In genomic region chr5:112186401-112186990, GRCh38 we compare ENCODE assay signal across 8 cellular contexts.
A peak's percentile ranks its signal among the peaks of the same experiment; 100 is the strongest.
DNase-seq lines count a peak whose midpoint lies in the region; ATAC-seq and TF ChIP-seq lines count a peak whose summit lies in the region.

No MANE protein-coding gene starts in this region.

- H3K4me1 Mint-ChIP-seq in activated CD4-positive, alpha-beta T cell treated with anti-CD3 and anti-CD28 coated beads, Interleukin-2, amount 10 ng/mL, durations not matched to agents 24 days and 14 days: no peaks in the 10 kb centered on the region
- H3K4me1 Mint-ChIP-seq in WTC11: peaks cover 16% of the 10 kb centered on the region

- ATAC-seq in WTC11: peak; percentile 46
- ATAC-seq in GM21390 (IDR thresholded peaks at IDR 0.05; ENCODE audit: unreplicated experiment): no peak

- no peaks in the 10 kb centered on the region for H3K9me3 Mint-ChIP-seq in activated CD4-positive, alpha-beta T cell treated with anti-CD3 and anti-CD28 coated beads, Interleukin-2, amount 10 ng/mL, durations not matched to agents 24 days and 14 days
- H3K9me3 Mint-ChIP-seq in WTC11: no peaks in the 10 kb centered on the region

- H3K36me3 Mint-ChIP-seq in activated CD4-positive, alpha-beta T cell treated with anti-CD3 and anti-CD28 coated beads, Interleukin-2, amount 10 ng/mL, durations not matched to agents 24 days and 14 days (ENCODE audit: low read depth): no peaks in the 10 kb centered on the region
- H3K36me3 Mint-ChIP-seq in WTC11: no peaks in the 10 kb centered on the region

- 69% methylated on average over 4 of the region's 4 CpGs for WGBS in hepatocyte (ENCODE audit: low lambda C conversion rate, missing lambda C conversion rate)

- no peak overlapping the region for H3K27ac Mint-ChIP-seq in activated CD4-positive, alpha-beta T cell treated with anti-CD3 and anti-CD28 coated beads, Interleukin-2, amount 10 ng/mL, durations not matched to agents 24 days and 14 days
- H3K27ac Mint-ChIP-seq in WTC11: no peak overlapping the region

- TF ChIP-seq CTCF in WTC11 (IDR thresholded peaks at IDR 0.05): no peak
- TF ChIP-seq CTCF in hepatocyte (IDR thresholded peaks at IDR 0.05; ENCODE audit: poor library complexity): peak; percentile 62

- POLR2A ChIA-PET in WTC11 (lab: Charles Lee): no interaction called here

- no peaks in the 10 kb centered on the region for H3K4me1 ChIP-seq in hepatocyte (ENCODE audit: insufficient read depth)

- H3K9me3 ChIP-seq in hepatocyte (ENCODE audit: low read depth): no peaks in the 10 kb centered on the region

- CTCF ChIA-PET in WTC11 (lab: Charles Lee): interaction anchor here (1.0 kb wide), 1 partner anchor 233 kb away, joined by 6 read pairs; no protein-coding TSS in a partner anchor

- H2AFZ ChIP-seq in hepatocyte: no peak overlapping the region

- H3K36me3 ChIP-seq in hepatocyte (replicated peaks; ENCODE audit: insufficient read depth, low read depth): no peaks in the 10 kb centered on the region

- no peaks in the 10 kb centered on the region for H3K27me3 ChIP-seq in hepatocyte

- no peak overlapping the region for H3K4me2 ChIP-seq in hepatocyte

- H3K27me3 Mint-ChIP-seq in activated CD4-positive, alpha-beta T cell treated with anti-CD3 and anti-CD28 coated beads, Interleukin-2, amount 10 ng/mL, durations not matched to agents 24 days and 14 days: peaks cover 59% of the 10 kb centered on the region
- H3K27me3 Mint-ChIP-seq in WTC11 (ENCODE audit: low read depth): no peaks in the 10 kb centered on the region

- H3K4me3 Mint-ChIP-seq in activated CD4-positive, alpha-beta T cell treated with anti-CD3 and anti-CD28 coated beads, Interleukin-2, amount 10 ng/mL, durations not matched to agents 24 days and 14 days: no peak overlapping the region
- no peak overlapping the region for H3K4me3 Mint-ChIP-seq in WTC11

- no peak overlapping the region for H3K27ac ChIP-seq in hepatocyte

- H3K9me2 ChIP-seq in hepatocyte (replicated peaks; ENCODE audit: insufficient read depth): no peaks in the 10 kb centered on the region

- H3K79me2 ChIP-seq in hepatocyte: no peaks in the 10 kb centered on the region

- intact Hi-C loops in activated CD4-positive, alpha-beta T cell treated with anti-CD3 and anti-CD28 coated beads, Interleukin-2, amount 10 ng/mL, durations not matched to agents 24 days and 14 days (cut with micrococcal nuclease): no loop called here

- H3K4me3 ChIP-seq in hepatocyte: no peak overlapping the region

- no peaks in the 10 kb centered on the region for H4K20me1 ChIP-seq in hepatocyte (ENCODE audit: insufficient read depth, poor library complexity, severe bottlenecking)

- peak; percentile 69 for DNase-seq in activated CD4-positive, alpha-beta T cell treated with anti-CD3 and anti-CD28 coated beads, Interleukin-2, amount 10 ng/mL, durations not matched to agents 24 days and 14 days
- DNase-seq in activated CD4-positive, alpha-beta T cell treated with anti-CD3 and anti-CD28 coated beads, Interleukin-2, amount 50 U/mL, for 1 hour: no peak
- DNase-seq in LHCN-M2 (ENCODE audit: low read depth): peak; percentile 43
- DNase-seq in WTC11 (ENCODE audit: low spot score): no peak
- peak; percentile 68 for DNase-seq in hepatocyte (ENCODE audit: low spot score)
- DNase-seq in middle frontal gyrus (ENCODE audit: extremely low spot score, low spot score): no peak
- no peak for DNase-seq in HuH-7.5 (ENCODE audit: low spot score)

TF ChIP-seq in WTC11, 78 proteins besides CTCF, POLR2A, EP300 and RAD21:
- TF ChIP-seq ETV6 (CRISPR knock-in tag; IDR thresholded peaks at IDR 0.05): no peak
- no peak for TF ChIP-seq NFE2L1 (CRISPR knock-in tag; IDR thresholded peaks at IDR 0.05)
- no peak for TF ChIP-seq GABPB1 (CRISPR knock-in tag; IDR thresholded peaks at IDR 0.05)
- TF ChIP-seq ZNF425 (CRISPR knock-in tag; conservative IDR thresholded peaks at IDR 0.05): no peak
- no peak for TF ChIP-seq JAZF1 (CRISPR knock-in tag; IDR thresholded peaks at IDR 0.05)
TF ChIP-seq in WTC11: peak in this region for 0.

Comparison
In these comparisons a context has a peak if more than half of its experiments do, and no peak if none do; other contexts are left out.
1. DNase-seq: peak in activated CD4-positive, alpha-beta T cell treated with anti-CD3 and anti-CD28 coated beads, Interleukin-2, amount 10 ng/mL, durations not matched to agents 24 days and 14 days (single experiment), LHCN-M2 (single experiment) and hepatocyte (single experiment); none in activated CD4-positive, alpha-beta T cell treated with anti-CD3 and anti-CD28 coated beads, Interleukin-2, amount 50 U/mL, for 1 hour (single experiment), WTC11 (single experiment), middle frontal gyrus (single experiment) and HuH-7.5 (single experiment).